Comparison of ENCODE assay signal across 1 cellular context in genomic region chr10:69090687-69091450, GRCh38.
TF ChIP-seq lines count a peak whose summit lies in the region.

No MANE protein-coding gene starts in this region.

TF ChIP-seq in K562, 482 proteins besides CTCF, POLR2A, EP300 and RAD21 (continued from another document):
- peak; percentile 17; the same call in 1 of the 2 replicates for TF ChIP-seq ZBTB40 (IDR thresholded peaks at IDR 0.05)
- no peak for TF ChIP-seq ZBTB40 (CRISPR knock-in tag; IDR thresholded peaks at IDR 0.05)
- 0 out of 2 replicates have a peak, but pooled peaks have one; percentile 19 for TF ChIP-seq SP1 (CRISPR knock-in tag; IDR thresholded peaks at IDR 0.05)
- peak; percentile 6; the same call in 1 of the 2 replicates for TF ChIP-seq VEZF1 (CRISPR knock-in tag; IDR thresholded peaks at IDR 0.05)
- TF ChIP-seq ZNF165 (CRISPR knock-in tag; IDR thresholded peaks at IDR 0.05; ENCODE audit: borderline replicate concordance), result no peak
- 0 out of 2 replicates have a peak, but pooled peaks have one; percentile 40 for TF ChIP-seq ELF2 (CRISPR knock-in tag; IDR thresholded peaks at IDR 0.05)
- no peak for TF ChIP-seq ZNF280A (IDR thresholded peaks at IDR 0.05; ENCODE audit: low read depth, partially characterized antibody)
- no peak for TF ChIP-seq ZBTB9 (CRISPR knock-in tag; IDR thresholded peaks at IDR 0.05)
- TF ChIP-seq POLR2AphosphoS2 (IDR thresholded peaks at IDR 0.05; ENCODE audit: low read length), result no peak
- TF ChIP-seq CEBPG (CRISPR knock-in tag; IDR thresholded peaks at IDR 0.05), result peak; percentile 68; the same call in 1 of the 2 replicates
- peak in 1 of 2 experiments; percentile 72; a peak in 2 of 4 replicates for TF ChIP-seq CEBPG (tag; conservative IDR thresholded peaks at IDR 0.05 in 1 of 2, IDR thresholded peaks at IDR 0.05 in 1 of 2)
- no peak for TF ChIP-seq PTBP1 (IDR thresholded peaks at IDR 0.05; ENCODE audit: low read depth, low read length)
- TF ChIP-seq ZNF592 (IDR thresholded peaks at IDR 0.05), result peak; percentile 25; the same call in 1 of the 2 replicates
- TF ChIP-seq NONO (IDR thresholded peaks at IDR 0.05; ENCODE audit: low read depth in 2 of 2, low read length in 1 of 2), result 0 out of 4 replicates have a peak, but pooled peaks of 1 of the 2 experiments have one; percentile 16
- TF ChIP-seq KAT7 (CRISPR knock-in tag; IDR thresholded peaks at IDR 0.05; ENCODE audit: borderline replicate concordance), result no peak
- no peak for TF ChIP-seq MYC (IDR thresholded peaks at IDR 0.05; ENCODE audit: low read depth, low read length)
- TF ChIP-seq MYC (CRISPR knock-in tag; IDR thresholded peaks at IDR 0.05; ENCODE audit: borderline replicate concordance, low read depth), result no peak
- 0 out of 2 replicates have a peak, but pooled peaks have one; percentile 25 for TF ChIP-seq ARID3A (IDR thresholded peaks at IDR 0.05; ENCODE audit: borderline replicate concordance, low read depth, low read length)
- TF ChIP-seq MNT (conservative IDR thresholded peaks at IDR 0.05), result peak in 1 of 2 experiments; percentile 17; a peak in 1 of 4 replicates
